28 cellular contexts compared by ENCODE assay signal in genomic region chr5:177387405-177387804, GRCh38. TPM values are rescaled to one million over a fixed set of nuclear protein-coding genes. Genes with fewer than 3 reads are reported as not detected.
DNase-seq lines count a peak whose midpoint lies in the region; ATAC-seq, FAIRE-seq and TF ChIP-seq lines count a peak whose summit lies in the region.
"Had no signal": no experiment of that assay in that cellular context is flagged by ENCODE, and none has a peak within 500 bp of the region (broad histone marks: within the 10 kb centered on the region; RNA-seq: fewer than 3 reads in every experiment).

No MANE protein-coding gene starts in this region.

- SMC1A ChIA-PET in GM12878 (lab: Charles Lee; ENCODE audit: uncharacterized antibody, unreplicated experiment), result no interaction called here

- no peak for TF ChIP-seq RAD21 in GM12878 (IDR thresholded peaks at IDR 0.05; ENCODE audit: insufficient read depth, low read depth, low read length)

- peaks cover 58% of the 10 kb centered on the region for H3K4me1 ChIP-seq in CD4-positive, alpha-beta memory T cell (ENCODE audit: insufficient read depth, low read length)
- H3K4me1 ChIP-seq in GM12878 (ENCODE audit: control insufficient read depth, insufficient read depth, low read length) (peaks cover 26% of the 10 kb centered on the region), neural progenitor cell (no peaks in the 10 kb centered on the region), hepatocyte (ENCODE audit: insufficient read depth) (peaks cover 3% of the 10 kb centered on the region)
- H3K4me1 ChIP-seq: BE2C had no signal

- H3K9me3 ChIP-seq in CD4-positive, alpha-beta memory T cell (ENCODE audit: control insufficient read depth in 1 of 2, low read length in 2 of 2), result no peaks in the 10 kb centered on the region
- H3K9me3 ChIP-seq in GM12878 (replicated peaks; ENCODE audit: control insufficient read depth, insufficient read depth, low read length) (no peaks in the 10 kb centered on the region), neural progenitor cell (ENCODE audit: low read depth) (no peaks in the 10 kb centered on the region), hepatocyte (ENCODE audit: low read depth) (no peaks in the 10 kb centered on the region)
- no peaks in the 10 kb centered on the region for H3K9me3 ChIP-seq in CD4-positive, alpha-beta T cell (ENCODE audit: control insufficient read depth, low read length)
- H3K9me3 ChIP-seq: BE2C had no signal

- FAIRE-seq in GM12891 (lab: Jason Lieb, UNC) (peak; percentile 45), GM12878 (lab: Jason Lieb, UNC) (no peak)
- FAIRE-seq: D721Med had no signal

- ATAC-seq in GM12878, result no peak
- ATAC-seq in CD4-positive, alpha-beta T cell (ENCODE audit: poor library complexity), result no peak
- ATAC-seq: PC-3 had no signal

- no peak for DNase-seq in CD4-positive, alpha-beta memory T cell
- no peak for DNase-seq in GM12891 (ENCODE audit: insufficient read length, low spot score)
- DNase-seq in GM12878 (ENCODE audit: low read depth, low spot score), result no peak
- no peak for DNase-seq in neural progenitor cell (ENCODE audit: low spot score)
- no peak for DNase-seq in amniotic stem cell (lab: John Stamatoyannopoulos, UW)
- DNase-seq in CD4-positive, alpha-beta T cell, result no peak
- DNase-seq in hepatocyte (ENCODE audit: low spot score), result no peak
- DNase-seq: BE2C; CD8-positive, alpha-beta memory T cell; DMS53; EL; GF-D8; H7; NCI-H1105 treated with DMSO at 0.1 percent for 48 hours; NCI-H1694; NCI-H2081; NCI-H2171; NCI-H345; NCI-H524; PC-3; SHP77 treated with DMSO at 0.1 percent for 48 hours had no signal

- no peaks in the 10 kb centered on the region for H4K20me1 ChIP-seq in GM12878 (ENCODE audit: control insufficient read depth, insufficient read depth)
- H4K20me1 ChIP-seq in neural progenitor cell (ENCODE audit: low read depth), result no peaks in the 10 kb centered on the region
- H4K20me1 ChIP-seq in hepatocyte (ENCODE audit: insufficient read depth, poor library complexity, severe bottlenecking), result no peaks in the 10 kb centered on the region

- H2AFZ ChIP-seq in GM12878 (ENCODE audit: control insufficient read depth, low read depth, low read length) (no peak overlapping the region), neural progenitor cell (replicated peaks) (no peak overlapping the region), hepatocyte (no peak overlapping the region)

- H3K36me3 ChIP-seq in CD4-positive, alpha-beta memory T cell (ENCODE audit: insufficient read depth, low read length), result no peaks in the 10 kb centered on the region
- H3K36me3 ChIP-seq in GM12878 (ENCODE audit: control insufficient read depth in 2 of 2, insufficient read depth in 2 of 2, low read length in 1 of 2) (no peaks in the 10 kb centered on the region), neural progenitor cell (no peaks in the 10 kb centered on the region), hepatocyte (replicated peaks; ENCODE audit: insufficient read depth, low read depth) (no peaks in the 10 kb centered on the region)
- H3K36me3 ChIP-seq: BE2C had no signal

- no peak for TF ChIP-seq EP300 in GM12878 (IDR thresholded peaks at IDR 0.05; ENCODE audit: borderline replicate concordance in 1 of 2, control insufficient read depth in 1 of 2, low read depth in 2 of 2, low read length in 2 of 2)

- H3K4me3 ChIP-seq in CD4-positive, alpha-beta memory T cell (ENCODE audit: low read length in 2 of 2), result no peak overlapping the region
- H3K4me3 ChIP-seq in GM12878, result no peak overlapping the region
- no peak overlapping the region for H3K4me3 ChIP-seq in neural progenitor cell
- H3K4me3 ChIP-seq in hepatocyte, result no peak overlapping the region
- H3K4me3 ChIP-seq: SK-N-MC had no signal

- H3K79me2 ChIP-seq in GM12878 (ENCODE audit: control insufficient read depth, insufficient read depth, low read length), result no peaks in the 10 kb centered on the region
- H3K79me2 ChIP-seq in neural progenitor cell (ENCODE audit: low read depth), result no peaks in the 10 kb centered on the region
- H3K79me2 ChIP-seq in hepatocyte, result no peaks in the 10 kb centered on the region

- no TSS peak for BruUV-seq in GM12878 (replicated peaks; lab: Mats Ljungman, UMichigan)

- no peaks in the 10 kb centered on the region for H3K36me3 Mint-ChIP-seq in CD4-positive, alpha-beta memory T cell
- no peaks in the 10 kb centered on the region for H3K36me3 Mint-ChIP-seq in neural progenitor cell
- H3K36me3 Mint-ChIP-seq in CD4-positive, alpha-beta T cell (ENCODE audit: low read depth), result no peaks in the 10 kb centered on the region

- H3K27me3 Mint-ChIP-seq in CD4-positive, alpha-beta memory T cell, result no peaks in the 10 kb centered on the region
- peaks cover 15% of the 10 kb centered on the region for H3K27me3 Mint-ChIP-seq in neural progenitor cell (ENCODE audit: insufficient read depth, low read depth)
- H3K27me3 Mint-ChIP-seq in CD4-positive, alpha-beta T cell, result no peaks in the 10 kb centered on the region

- CTCF ChIA-PET in CD4-positive, alpha-beta memory T cell (lab: Charles Lee; ENCODE audit: partially characterized antibody), result interaction anchor here (1.4 to 11.6 kb wide), 5 partner anchors 16 to 69 kb away, joined by 3 to 295 read pairs (median 140); partner anchors contain the start of gene PFN3
- CTCF ChIA-PET in GM12878 (lab: Yijun Ruan, JAX), result interaction anchor here (0.6 to 8.4 kb wide), 8 partner anchors 9 to 273 kb away, joined by 3 to 240 read pairs (median 20); partner anchors contain the start of gene PFN3
- CTCF ChIA-PET in CD4-positive, alpha-beta T cell (lab: Charles Lee), result interaction anchor here (1.6 to 6.1 kb wide), 3 partner anchors 16 to 68 kb away, joined by 3 to 136 read pairs (median 60); no protein-coding TSS in a partner anchor

- H3K27me3 ChIP-seq in CD4-positive, alpha-beta memory T cell (ENCODE audit: insufficient read depth, low read length), result no peaks in the 10 kb centered on the region
- H3K27me3 ChIP-seq in GM12878 (replicated peaks in 1 of 2; ENCODE audit: control insufficient read depth in 2 of 2, insufficient read depth in 2 of 2, low read length in 1 of 2), result no peaks in the 10 kb centered on the region
- peaks cover 26% of the 10 kb centered on the region for H3K27me3 ChIP-seq in neural progenitor cell
- no peaks in the 10 kb centered on the region for H3K27me3 ChIP-seq in CD4-positive, alpha-beta T cell (ENCODE audit: control insufficient read depth, insufficient read depth, low read length)
- H3K27me3 ChIP-seq in hepatocyte, result no peaks in the 10 kb centered on the region
- H3K27me3 ChIP-seq: BE2C had no signal

- H3K4me3 Mint-ChIP-seq in CD4-positive, alpha-beta memory T cell, result no peak overlapping the region
- H3K4me3 Mint-ChIP-seq in neural progenitor cell, result no peak overlapping the region
- H3K4me3 Mint-ChIP-seq in CD4-positive, alpha-beta T cell, result no peak overlapping the region
- H3K4me3 Mint-ChIP-seq: CD8-positive, alpha-beta memory T cell had no signal

- in situ Hi-C loops in GM12878 (cut with MboI), result loop anchor here (25.0 kb wide), 1 partner anchor 1350 kb away; no protein-coding TSS in a partner anchor

- H3K9me2 ChIP-seq in hepatocyte (replicated peaks; ENCODE audit: insufficient read depth), result no peaks in the 10 kb centered on the region

- TF ChIP-seq CTCF in GM12878 (IDR thresholded peaks at IDR 0.05 in 2 of 3, conservative IDR thresholded peaks at IDR 0.05 in 1 of 3; ENCODE audit: control insufficient read depth in 2 of 3, extremely low read depth in 1 of 3, insufficient read depth in 1 of 3, low read depth in 3 of 3, low read length in 3 of 3) (no peak), neural progenitor cell (IDR thresholded peaks at IDR 0.05) (no peak), hepatocyte (IDR thresholded peaks at IDR 0.05; ENCODE audit: poor library complexity) (no peak)
- TF ChIP-seq CTCF in CD4-positive, alpha-beta T cell (IDR thresholded peaks at IDR 0.05), result no peak

- intact Hi-C loops in CD4-positive, alpha-beta memory T cell (cut with micrococcal nuclease), result no loop called here
- intact Hi-C loops in GM12878 (cut with micrococcal nuclease; ENCODE audit: unreplicated experiment), result no loop called here
- intact Hi-C loops in CD4-positive, alpha-beta T cell (cut with DNase I, micrococcal nuclease), result no loop called here

- H3K9me3 Mint-ChIP-seq in CD4-positive, alpha-beta memory T cell, result peaks cover 0 to 1% (median 0%) of the 10 kb centered on the region in 8 donors
- no peaks in the 10 kb centered on the region for H3K9me3 Mint-ChIP-seq in neural progenitor cell
- H3K9me3 Mint-ChIP-seq in CD4-positive, alpha-beta T cell, result no peaks in the 10 kb centered on the region
- H3K9me3 Mint-ChIP-seq: CD8-positive, alpha-beta memory T cell had no signal

- WGBS in GM12878 (ENCODE audit: insufficient coverage, insufficient replicate concordance, low lambda C conversion rate, missing lambda C conversion rate), result 48% methylated on average over 14 of the region's 14 CpGs
- 91% methylated on average over 14 of the region's 14 CpGs for WGBS in hepatocyte (ENCODE audit: low lambda C conversion rate, missing lambda C conversion rate)

- H3K9ac ChIP-seq in GM12878 (ENCODE audit: control insufficient read depth, insufficient read depth, low read length), result no peak overlapping the region
- no peak overlapping the region for H3K9ac ChIP-seq in neural progenitor cell
- H3K9ac ChIP-seq: KMS-11 had no signal

- peak overlapping the region; percentile 71 for H3K27ac ChIP-seq in CD4-positive, alpha-beta memory T cell (ENCODE audit: low read depth, low read length)
- no peak overlapping the region for H3K27ac ChIP-seq in GM12878 (ENCODE audit: control insufficient read depth, insufficient read depth)
- H3K27ac ChIP-seq in neural progenitor cell, result no peak overlapping the region
- no peak overlapping the region for H3K27ac ChIP-seq in CD4-positive, alpha-beta T cell (ENCODE audit: low read depth, low read length)
- H3K27ac ChIP-seq in hepatocyte, result no peak overlapping the region
- H3K27ac ChIP-seq: HL-60, KMS-11, SK-N-MC had no signal

- POLR2A ChIA-PET in CD4-positive, alpha-beta memory T cell (lab: Charles Lee; ENCODE audit: partially characterized antibody), result interaction anchor here (3.8 to 10.3 kb wide), 4 partner anchors 16 to 67 kb away, joined by 33 to 138 read pairs (median 76); partner anchors contain the start of genes PFN3 and RGS14
- POLR2A ChIA-PET in GM12878 (lab: Charles Lee), result interaction anchor here (0.5 to 3.9 kb wide), 4 partner anchors 8 to 72 kb away, joined by 3 to 18 read pairs (median 3); no protein-coding TSS in a partner anchor
- POLR2A ChIA-PET in CD4-positive, alpha-beta T cell (lab: Charles Lee), result interaction anchor here (1.3 kb wide), 1 partner anchor 68 kb away, joined by 4 read pairs; no protein-coding TSS in a partner anchor

- H3K27ac Mint-ChIP-seq in CD4-positive, alpha-beta memory T cell, result peak overlapping the region in 4 of 7 donors; percentile 12 to 50 (median 20)
- H3K27ac Mint-ChIP-seq in neural progenitor cell, result peak overlapping the region; percentile 21
- no peak overlapping the region for H3K27ac Mint-ChIP-seq in CD4-positive, alpha-beta T cell

- RAD21 ChIA-PET in GM12878 (lab: Charles Lee; ENCODE audit: unreplicated experiment), result interaction anchor here (0.9 kb wide), 1 partner anchor 17 kb away, joined by 3 read pairs; no protein-coding TSS in a partner anchor

- H3K4me2 ChIP-seq in GM12878 (ENCODE audit: control insufficient read depth, insufficient read depth) (no peak overlapping the region), neural progenitor cell (no peak overlapping the region), hepatocyte (no peak overlapping the region)
- H3K4me2 ChIP-seq: KMS-11 had no signal

- TF ChIP-seq POLR2A in GM12891 (IDR thresholded peaks at IDR 0.05; ENCODE audit: low read depth, low read length) (no peak), GM12878 (IDR thresholded peaks at IDR 0.05; ENCODE audit: low read depth, low read length) (no peak)

- H3F3A ChIP-seq in neural progenitor cell (ENCODE audit: low read depth), result no peaks in the 10 kb centered on the region

- peaks cover 37 to 72% (median 45%) of the 10 kb centered on the region in 4 donors for H3K4me1 Mint-ChIP-seq in CD4-positive, alpha-beta memory T cell
- H3K4me1 Mint-ChIP-seq in neural progenitor cell, result peaks cover 35% of the 10 kb centered on the region
- H3K4me1 Mint-ChIP-seq in CD4-positive, alpha-beta T cell (ENCODE audit: low read depth), result peaks cover 52% of the 10 kb centered on the region

RNA-seq across cellular contexts. Expression of gene SLC34A1, which starts 3.2 kb away (rescaled TPM):
- total RNA-seq in CD4-positive, alpha-beta memory T cell, result under 1 TPM in 1 of 2 experiments, not detected in 1; 0.11 TPM
- polyA plus RNA-seq in CD4-positive, alpha-beta memory T cell, result not detected
- 0.13 TPM for polyA plus RNA-seq in GM12891 (2012; ENCODE audit: low read depth, missing spikeins)
- total RNA-seq in GM12878 (2013; cell fraction: nucleolus; rRNA removed), result 1.7 and 2.1 TPM in 2 replicates
- total RNA-seq in GM12878 (2014; rRNA removed) (0.05 and 0.11 TPM in 2 replicates), GM12878 (2014; rRNA removed; fragmentation: Illumina TruSeq; extraction: Trizol) (0.04 and 0.09 TPM in 2 replicates), GM12878 (2021) (0.05 and 0.10 TPM in 2 replicates), neural progenitor cell (ENCODE audit: low replicate concordance) (not detected in 2 replicates), hepatocyte (0.12 TPM in 1 of 2 replicates, not detected in the other)
- polyA plus RNA-seq in GM12878 (2011; ENCODE audit: low read depth), result not detected
- polyA plus RNA-seq in GM12878 (2011; rRNA removed) (0.14 TPM in 2 replicates), GM12878 (2014; fragmentation: Illumina TruSeq; extraction: Trizol) (0.03 TPM in 1 of 2 replicates, not detected in the other), GM12878 (2014; fragmentation: Nextera tagmentation; extraction: Ambion mirVana) (not detected), GM12878 (2014; rRNA removed) (0.05 and 0.09 TPM in 2 replicates), GM12878 (2016; fragmentation: Nextera tagmentation; extraction: Ambion mirVana) (under 1 TPM; 0.07 to 0.09 TPM), hepatocyte (0.33 TPM in 1 of 2 replicates, not detected in the other)
- polyA plus RNA-seq in GM12878 (2011; cell fraction: cytosol; rRNA removed), result 0.13 and 0.22 TPM in 2 replicates
- 0.85 and 0.91 TPM in 2 replicates for polyA plus RNA-seq in GM12878 (2011; cell fraction: nucleus; rRNA removed)
- polyA plus RNA-seq in GM12878 (2012), result 0.08 and 0.14 TPM in 2 replicates
- 0.37 and 0.77 TPM in 2 replicates for polyA minus RNA-seq in GM12878 (2011; rRNA and poly(A)+ RNA removed)
- not detected in 2 replicates for polyA minus RNA-seq in GM12878 (2011; cell fraction: cytosol; rRNA and poly(A)+ RNA removed)
- polyA minus RNA-seq in GM12878 (2011; cell fraction: nucleus; rRNA and poly(A)+ RNA removed), result 0.60 and 0.96 TPM in 2 replicates
- total RNA-seq in CD4-positive, alpha-beta T cell, result not detected
- total RNA-seq: A673, H7, HT-29, RPMI7951 had no signal

RNA-seq across cellular contexts. Expression of gene PFN3, which starts 13.1 kb away (rescaled TPM):
- total RNA-seq in CD4-positive, alpha-beta memory T cell, result not detected
- not detected for polyA plus RNA-seq in CD4-positive, alpha-beta memory T cell
- not detected for polyA plus RNA-seq in GM12891 (2012; ENCODE audit: low read depth, missing spikeins)
- total RNA-seq in GM12878 (2013; cell fraction: nucleolus; rRNA removed), result 2.1 TPM in 1 of 2 replicates, not detected in the other
- total RNA-seq in GM12878 (2014; rRNA removed), result not detected in 2 replicates
- total RNA-seq in GM12878 (2014; rRNA removed; fragmentation: Illumina TruSeq; extraction: Trizol), result not detected in 2 replicates
- not detected in 2 replicates for total RNA-seq in GM12878 (2021)
- not detected for polyA plus RNA-seq in GM12878 (2011; ENCODE audit: low read depth)
- polyA plus RNA-seq in GM12878 (2011; rRNA removed), result not detected in 2 replicates
- polyA plus RNA-seq in GM12878 (2011; cell fraction: cytosol; rRNA removed), result not detected in 2 replicates
- not detected in 2 replicates for polyA plus RNA-seq in GM12878 (2011; cell fraction: nucleus; rRNA removed)
- not detected in 2 replicates for polyA plus RNA-seq in GM12878 (2012)
- polyA plus RNA-seq in GM12878 (2014; fragmentation: Illumina TruSeq; extraction: Trizol), result not detected in 2 replicates
- polyA plus RNA-seq in GM12878 (2014; fragmentation: Nextera tagmentation; extraction: Ambion mirVana), result not detected
- not detected in 2 replicates for polyA plus RNA-seq in GM12878 (2014; rRNA removed)
- polyA plus RNA-seq in GM12878 (2016; fragmentation: Nextera tagmentation; extraction: Ambion mirVana), result not detected
- polyA minus RNA-seq in GM12878 (2011; rRNA and poly(A)+ RNA removed), result not detected in 2 replicates
- polyA minus RNA-seq in GM12878 (2011; cell fraction: cytosol; rRNA and poly(A)+ RNA removed), result not detected in 2 replicates
- polyA minus RNA-seq in GM12878 (2011; cell fraction: nucleus; rRNA and poly(A)+ RNA removed), result not detected in 2 replicates
- not detected in 2 replicates for total RNA-seq in neural progenitor cell (ENCODE audit: low replicate concordance)
- not detected for total RNA-seq in CD4-positive, alpha-beta T cell
- total RNA-seq in hepatocyte, result not detected in 2 replicates
- polyA plus RNA-seq in hepatocyte, result not detected in 2 replicates
- total RNA-seq: A673; CD8-positive, alpha-beta memory T cell; H7; HT-29; PC-3; RPMI7951 had no signal
- polyA plus RNA-seq: CD8-positive, alpha-beta memory T cell had no signal

RNA-seq across cellular contexts. Expression of gene F12, which starts 22.0 kb away (rescaled TPM):
- not detected for total RNA-seq in CD4-positive, alpha-beta memory T cell
- polyA plus RNA-seq in CD4-positive, alpha-beta memory T cell, result 1 to 10 TPM; 2.0 to 2.4 TPM
- 4.7 TPM for polyA plus RNA-seq in GM12891 (2012; ENCODE audit: low read depth, missing spikeins)
- 4.6 and 6.3 TPM in 2 replicates for total RNA-seq in GM12878 (2013; cell fraction: nucleolus; rRNA removed)
- total RNA-seq in GM12878 (2014; rRNA removed) (6.9 and 7.1 TPM in 2 replicates), GM12878 (2014; rRNA removed; fragmentation: Illumina TruSeq; extraction: Trizol) (0.49 and 0.74 TPM in 2 replicates), GM12878 (2021) (5.8 and 7.1 TPM in 2 replicates), neural progenitor cell (ENCODE audit: low replicate concordance) (2.0 TPM in 1 of 2 replicates, not detected in the other), hepatocyte (16.5 and 18.2 TPM in 2 replicates)
- 2.0 TPM for polyA plus RNA-seq in GM12878 (2011; ENCODE audit: low read depth)
- polyA plus RNA-seq in GM12878 (2011; rRNA removed) (2.3 and 5.2 TPM in 2 replicates), GM12878 (2014; fragmentation: Illumina TruSeq; extraction: Trizol) (0.25 and 0.82 TPM in 2 replicates), GM12878 (2014; fragmentation: Nextera tagmentation; extraction: Ambion mirVana) (under 1 TPM; 0.50 to 0.82 TPM), GM12878 (2014; rRNA removed) (5.9 and 9.9 TPM in 2 replicates), GM12878 (2016; fragmentation: Nextera tagmentation; extraction: Ambion mirVana) (10 to 100 TPM in 1 of 2 experiments, 1 to 10 TPM in 1; 9.7 to 11.3 TPM), hepatocyte (46.6 and 49.8 TPM in 2 replicates)
- polyA plus RNA-seq in GM12878 (2011; cell fraction: cytosol; rRNA removed), result 6.7 and 11.9 TPM in 2 replicates
- 14.0 and 14.8 TPM in 2 replicates for polyA plus RNA-seq in GM12878 (2011; cell fraction: nucleus; rRNA removed)
- polyA plus RNA-seq in GM12878 (2012), result 3.0 and 4.4 TPM in 2 replicates
- 1.8 and 3.0 TPM in 2 replicates for polyA minus RNA-seq in GM12878 (2011; rRNA and poly(A)+ RNA removed)
- 2.9 and 7.5 TPM in 2 replicates for polyA minus RNA-seq in GM12878 (2011; cell fraction: cytosol; rRNA and poly(A)+ RNA removed)
- polyA minus RNA-seq in GM12878 (2011; cell fraction: nucleus; rRNA and poly(A)+ RNA removed), result 2.9 and 3.5 TPM in 2 replicates
- under 1 TPM; 0.20 to 0.60 TPM for total RNA-seq in CD4-positive, alpha-beta T cell
- total RNA-seq: A673 had no signal

RNA-seq across cellular contexts. Expression of gene RGS14, which starts 29.7 kb away (rescaled TPM):
- total RNA-seq in CD4-positive, alpha-beta memory T cell, result 100 to 1,000 TPM; 167 to 168 TPM
- polyA plus RNA-seq in CD4-positive, alpha-beta memory T cell, result 10 to 100 TPM; 62.3 to 96.7 TPM
- 43.2 TPM for polyA plus RNA-seq in GM12891 (2012; ENCODE audit: low read depth, missing spikeins)
- total RNA-seq in GM12878 (2013; cell fraction: nucleolus; rRNA removed), result 111 and 131 TPM in 2 replicates
- total RNA-seq in GM12878 (2014; rRNA removed) (56.5 and 68.1 TPM in 2 replicates), GM12878 (2014; rRNA removed; fragmentation: Illumina TruSeq; extraction: Trizol) (25.1 and 30.4 TPM in 2 replicates), GM12878 (2021) (65.6 and 72.9 TPM in 2 replicates), neural progenitor cell (ENCODE audit: low replicate concordance) (3.2 and 19.0 TPM in 2 replicates), hepatocyte (26.1 and 36.5 TPM in 2 replicates)
- polyA plus RNA-seq in GM12878 (2011; ENCODE audit: low read depth), result 6.4 TPM
- polyA plus RNA-seq in GM12878 (2011; rRNA removed) (28.8 and 57.1 TPM in 2 replicates), GM12878 (2014; fragmentation: Illumina TruSeq; extraction: Trizol) (4.4 and 35.8 TPM in 2 replicates), GM12878 (2014; fragmentation: Nextera tagmentation; extraction: Ambion mirVana) (1 to 10 TPM in 1 of 2 experiments, under 1 TPM in 1; 0.19 to 1.3 TPM), GM12878 (2014; rRNA removed) (88.7 and 91.9 TPM in 2 replicates), GM12878 (2016; fragmentation: Nextera tagmentation; extraction: Ambion mirVana) (10 to 100 TPM; 53.6 to 56.0 TPM), hepatocyte (30.7 and 37.0 TPM in 2 replicates)
- 90.6 and 104 TPM in 2 replicates for polyA plus RNA-seq in GM12878 (2011; cell fraction: cytosol; rRNA removed)
- 281 and 299 TPM in 2 replicates for polyA plus RNA-seq in GM12878 (2011; cell fraction: nucleus; rRNA removed)
- 30.7 and 40.7 TPM in 2 replicates for polyA plus RNA-seq in GM12878 (2012)
- 40.5 and 82.2 TPM in 2 replicates for polyA minus RNA-seq in GM12878 (2011; rRNA and poly(A)+ RNA removed)
- 26.2 and 29.3 TPM in 2 replicates for polyA minus RNA-seq in GM12878 (2011; cell fraction: cytosol; rRNA and poly(A)+ RNA removed)
- polyA minus RNA-seq in GM12878 (2011; cell fraction: nucleus; rRNA and poly(A)+ RNA removed), result 52.3 and 74.0 TPM in 2 replicates
- 10 to 100 TPM; 34.7 to 35.3 TPM for total RNA-seq in CD4-positive, alpha-beta T cell

RNA-seq across cellular contexts. Expression of gene LMAN2, which starts 35.9 kb away (rescaled TPM):
- 100 to 1,000 TPM; 114 to 123 TPM for total RNA-seq in CD4-positive, alpha-beta memory T cell
- polyA plus RNA-seq in CD4-positive, alpha-beta memory T cell, result 100 to 1,000 TPM; 223 to 322 TPM
- 139 TPM for polyA plus RNA-seq in GM12891 (2012; ENCODE audit: low read depth, missing spikeins)
- total RNA-seq in GM12878 (2013; cell fraction: nucleolus; rRNA removed), result 195 and 213 TPM in 2 replicates
- total RNA-seq in GM12878 (2014; rRNA removed) (184 and 207 TPM in 2 replicates), GM12878 (2014; rRNA removed; fragmentation: Illumina TruSeq; extraction: Trizol) (98.9 and 112 TPM in 2 replicates), GM12878 (2021) (117 and 121 TPM in 2 replicates), neural progenitor cell (ENCODE audit: low replicate concordance) (96.5 and 116 TPM in 2 replicates), hepatocyte (357 and 366 TPM in 2 replicates)
- polyA plus RNA-seq in GM12878 (2011; ENCODE audit: low read depth), result 35.5 TPM
- polyA plus RNA-seq in GM12878 (2011; rRNA removed) (55.9 and 104 TPM in 2 replicates), GM12878 (2014; fragmentation: Illumina TruSeq; extraction: Trizol) (84.1 and 178 TPM in 2 replicates), GM12878 (2014; fragmentation: Nextera tagmentation; extraction: Ambion mirVana) (10 to 100 TPM in 1 of 2 experiments, 1 to 10 TPM in 1; 2.4 to 11.4 TPM), GM12878 (2014; rRNA removed) (179 and 230 TPM in 2 replicates), GM12878 (2016; fragmentation: Nextera tagmentation; extraction: Ambion mirVana) (100 to 1,000 TPM; 252 to 264 TPM), hepatocyte (381 and 391 TPM in 2 replicates)
- polyA plus RNA-seq in GM12878 (2011; cell fraction: cytosol; rRNA removed), result 273 and 308 TPM in 2 replicates
- 210 and 234 TPM in 2 replicates for polyA plus RNA-seq in GM12878 (2011; cell fraction: nucleus; rRNA removed)
- polyA plus RNA-seq in GM12878 (2012), result 139 and 151 TPM in 2 replicates
- 197 and 327 TPM in 2 replicates for polyA minus RNA-seq in GM12878 (2011; rRNA and poly(A)+ RNA removed)
- polyA minus RNA-seq in GM12878 (2011; cell fraction: cytosol; rRNA and poly(A)+ RNA removed), result 100 and 110 TPM in 2 replicates
- polyA minus RNA-seq in GM12878 (2011; cell fraction: nucleus; rRNA and poly(A)+ RNA removed), result 69.0 and 97.6 TPM in 2 replicates
- 10 to 100 TPM; 54.5 to 55.6 TPM for total RNA-seq in CD4-positive, alpha-beta T cell
